ENCODE assay signal across 14 cellular contexts in the genomic region with DNA sequence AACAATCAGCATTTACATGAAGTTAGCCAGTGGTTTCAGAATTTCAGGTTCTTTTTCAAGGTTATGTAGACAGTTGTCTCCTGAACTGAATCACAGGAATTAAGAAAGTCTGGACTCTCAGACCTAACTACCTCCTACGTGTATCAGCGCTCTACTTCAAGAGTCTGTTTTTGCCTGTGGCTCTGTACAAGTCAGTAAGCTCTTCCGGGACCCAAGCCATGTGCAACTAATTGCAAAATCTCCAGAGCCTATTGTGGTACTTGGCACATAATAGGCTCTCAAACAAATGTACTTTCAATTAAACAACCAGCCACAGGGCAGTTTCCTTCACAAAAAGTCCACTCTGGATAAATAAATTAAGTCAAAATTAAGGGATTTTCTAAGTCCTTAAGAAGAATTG.
DNase-seq lines count a peak whose midpoint lies in the region; ATAC-seq and TF ChIP-seq lines count a peak whose summit lies in the region.
"Had no signal": no experiment of that assay in that cellular context is flagged by ENCODE, and none has a peak within 500 bp of the region (broad histone marks: within the 10 kb centered on the region; RNA-seq: fewer than 3 reads in every experiment).

No MANE protein-coding gene starts in this region.

- DNase-seq in AG04449 (ENCODE audit: low read depth, low spot score) (peak; percentile 76), NCI-H2029 treated with DMSO at 0.1 percent for 48 hours (lab: John Stamatoyannopoulos, UW) (peak; percentile 48), cerebellar cortex (ENCODE audit: low spot score) (peak; percentile 86), lung microvascular endothelial cell (ENCODE audit: low read depth in 2 of 2) (peak; percentile 11 to 56), mucosa of gallbladder (ENCODE audit: low spot score) (no peak), T-helper 2 cell (no peak)
- no peak for DNase-seq in stimulated activated effector memory CD8-positive, alpha-beta T cell treated with anti-CD3 and anti-CD28 coated beads, Interleukin-12 subunit alpha, Interleukin-12 subunit beta, amount 100 ng/mL, for 72 hours (ENCODE audit: low spot score in 2 of 2)
- DNase-seq: activated gamma-delta T cell; erythroblast; H7; stimulated activated CD4-positive, alpha-beta T cell treated with anti-CD3 and anti-CD28 coated beads, Interleukin-4, amount 100 ng/mL, for 1 hour had no signal

- H3K4me3 ChIP-seq in AG04449 (ENCODE audit: low read depth, low read length): no peak overlapping the region
- H3K4me3 ChIP-seq: BLaER1 treated with 17β-estradiol and CSF1 and Interleukin-3, amounts not matched to agents 10 nM and 100 nM had no signal

- no peak for ATAC-seq in stimulated activated effector memory CD8-positive, alpha-beta T cell treated with anti-CD3 and anti-CD28 coated beads, Interleukin-12 subunit alpha, Interleukin-12 subunit beta, amount 100 ng/mL, for 72 hours
- no peak for ATAC-seq in GM21423 (IDR thresholded peaks at IDR 0.05; ENCODE audit: unreplicated experiment)

- TF ChIP-seq CTCF in AG04449 (IDR thresholded peaks at IDR 0.05; ENCODE audit: insufficient read depth, low read length, missing control alignments): no peak

- no peaks in the 10 kb centered on the region for H3K4me1 Mint-ChIP-seq in stimulated activated effector memory CD8-positive, alpha-beta T cell treated with anti-CD3 and anti-CD28 coated beads, Interleukin-12 subunit alpha, Interleukin-12 subunit beta, amount 100 ng/mL, for 72 hours

- no peak overlapping the region for H3K4me3 Mint-ChIP-seq in stimulated activated effector memory CD8-positive, alpha-beta T cell treated with anti-CD3 and anti-CD28 coated beads, Interleukin-12 subunit alpha, Interleukin-12 subunit beta, amount 100 ng/mL, for 72 hours
- H3K4me3 Mint-ChIP-seq: mesothelial cell of epicardium had no signal

- CTCF ChIA-PET in AG04449 (lab: Yijun Ruan, JAX): interaction anchor here (1.0 to 1.9 kb wide), 4 partner anchors 9 to 329 kb away, joined by 3 to 7 read pairs (median 4); no protein-coding TSS in a partner anchor

- H3K9me3 Mint-ChIP-seq in stimulated activated effector memory CD8-positive, alpha-beta T cell treated with anti-CD3 and anti-CD28 coated beads, Interleukin-12 subunit alpha, Interleukin-12 subunit beta, amount 100 ng/mL, for 72 hours: no peaks in the 10 kb centered on the region
- H3K9me3 Mint-ChIP-seq: mesothelial cell of epicardium had no signal

- no peak overlapping the region for H3K27ac Mint-ChIP-seq in stimulated activated effector memory CD8-positive, alpha-beta T cell treated with anti-CD3 and anti-CD28 coated beads, Interleukin-12 subunit alpha, Interleukin-12 subunit beta, amount 100 ng/mL, for 72 hours
- H3K27ac Mint-ChIP-seq: mesothelial cell of epicardium had no signal

- no peaks in the 10 kb centered on the region for H3K36me3 Mint-ChIP-seq in stimulated activated effector memory CD8-positive, alpha-beta T cell treated with anti-CD3 and anti-CD28 coated beads, Interleukin-12 subunit alpha, Interleukin-12 subunit beta, amount 100 ng/mL, for 72 hours
- H3K36me3 Mint-ChIP-seq: mesothelial cell of epicardium had no signal

- POLR2A ChIA-PET in AG04449 (lab: Yijun Ruan, JAX): no interaction called here

Comparison
In these comparisons a context has a peak if more than half of its experiments do, and no peak if none do; other contexts are left out.
1. DNase-seq: peak in AG04449 (single experiment), NCI-H2029 treated with DMSO at 0.1 percent for 48 hours (single experiment), cerebellar cortex (single experiment) and lung microvascular endothelial cell (2 of 2); none in mucosa of gallbladder (single experiment), stimulated activated effector memory CD8-positive, alpha-beta T cell treated with anti-CD3 and anti-CD28 coated beads, Interleukin-12 subunit alpha, Interleukin-12 subunit beta, amount 100 ng/mL, for 72 hours (0 of 2) and T-helper 2 cell (0 of 5).